In genomic region chr5:173020154-173020581, GRCh38 we compare ENCODE assay signal across 1 cellular context.
TF ChIP-seq lines count a peak whose summit lies in the region.

No MANE protein-coding gene starts in this region.

TF ChIP-seq in K562, 482 proteins besides CTCF, POLR2A, EP300 and RAD21 (continued from another document and continues in another):
- TF ChIP-seq STAT5A (IDR thresholded peaks at IDR 0.05; ENCODE audit: borderline replicate concordance, low read length) = peak; percentile 28; the same call in 1 of the 2 replicates
- TF ChIP-seq TCF3 (CRISPR knock-in tag; IDR thresholded peaks at IDR 0.05) = peak; percentile 38; the same call in 1 of the 2 replicates
- 0 out of 4 replicates have a peak, but pooled peaks of 1 of the 2 experiments have one; percentile 34 for TF ChIP-seq FOXK2 (conservative IDR thresholded peaks at IDR 0.05 in 1 of 2, IDR thresholded peaks at IDR 0.05 in 1 of 2; ENCODE audit: low read depth in 2 of 2)
- peak; percentile 77 for TF ChIP-seq CREB3L1 (IDR thresholded peaks at IDR 0.05; ENCODE audit: borderline replicate concordance, low read depth)
- no peak for TF ChIP-seq ZKSCAN8 (CRISPR knock-in tag; IDR thresholded peaks at IDR 0.05)
- 0 out of 4 replicates have a peak, but pooled peaks of 1 of the 2 experiments have one; percentile 25 for TF ChIP-seq TRIM24 (IDR thresholded peaks at IDR 0.05)
- TF ChIP-seq JUND (IDR thresholded peaks at IDR 0.05; ENCODE audit: borderline replicate concordance, low read depth, low read length) = 0 out of 2 replicates have a peak, but pooled peaks have one; percentile 24
- no peak; the same call in 2 of the 3 replicates for TF ChIP-seq JUND (tag; IDR thresholded peaks at IDR 0.05; ENCODE audit: borderline replicate concordance, low read depth, low read length)
- TF ChIP-seq ZNF766 (CRISPR knock-in tag; conservative IDR thresholded peaks at IDR 0.05) = peak; percentile 53; the same call in 1 of the 2 replicates
- 0 out of 2 replicates have a peak, but pooled peaks have one; percentile 27 for TF ChIP-seq CBFA2T2 (conservative IDR thresholded peaks at IDR 0.05)
- TF ChIP-seq KDM2B (CRISPR knock-in tag; IDR thresholded peaks at IDR 0.05) = no peak
- TF ChIP-seq CREM (IDR thresholded peaks at IDR 0.05; ENCODE audit: low read depth) = peak; percentile 45; the same call in 1 of the 2 replicates
- TF ChIP-seq ZBTB11 (CRISPR knock-in tag; IDR thresholded peaks at IDR 0.05) = no peak
- no peak for TF ChIP-seq TRIM28 (IDR thresholded peaks at IDR 0.05)
- TF ChIP-seq HDAC1 (IDR thresholded peaks at IDR 0.05) = peak in 1 of 2 experiments; percentile 54; a peak in 1 of 4 replicates
- peak; percentile 43; the same call in 1 of the 2 replicates for TF ChIP-seq TEAD4 (IDR thresholded peaks at IDR 0.05; ENCODE audit: low read length)
- no peak for TF ChIP-seq TEAD4 (CRISPR knock-in tag; IDR thresholded peaks at IDR 0.05; ENCODE audit: borderline replicate concordance)
- no peak for TF ChIP-seq ID3 (CRISPR knock-in tag; IDR thresholded peaks at IDR 0.05)
- TF ChIP-seq ID3 (tag; IDR thresholded peaks at IDR 0.05) = peak; percentile 84; the same call in 1 of the 2 replicates
- peak in 1 of 3 experiments; percentile 35 for TF ChIP-seq YY1 (IDR thresholded peaks at IDR 0.05; ENCODE audit: borderline replicate concordance in 1 of 3, control insufficient read depth in 1 of 3, extremely low read depth in 1 of 3, insufficient read depth in 3 of 3, insufficient read length in 1 of 3, insufficient replicate concordance in 2 of 3, low read depth in 1 of 3, low read length in 2 of 3)
- peak; percentile 25; the same call in 1 of the 2 replicates for TF ChIP-seq FOSL1 (tag; conservative IDR thresholded peaks at IDR 0.05)
- peak in 1 of 2 experiments; percentile 67; a peak in 1 of 4 replicates for TF ChIP-seq RCOR1 (IDR thresholded peaks at IDR 0.05; ENCODE audit: borderline replicate concordance in 1 of 2, low read depth in 2 of 2, low read length in 2 of 2)
- TF ChIP-seq ZNF592 (IDR thresholded peaks at IDR 0.05) = peak; percentile 92
- TF ChIP-seq E2F6 (IDR thresholded peaks at IDR 0.05; ENCODE audit: borderline replicate concordance in 1 of 2, extremely low read depth in 1 of 2, insufficient read depth in 1 of 2, insufficient read length in 1 of 2, low read depth in 1 of 2, low read length in 1 of 2, poor library complexity in 1 of 2, severe bottlenecking in 1 of 2) = peak; percentile 66 to 68
- TF ChIP-seq EP400 (IDR thresholded peaks at IDR 0.05) = peak; percentile 56; the same call in 1 of the 2 replicates
- peak; percentile 88 for TF ChIP-seq ESRRA (IDR thresholded peaks at IDR 0.05; ENCODE audit: borderline replicate concordance, low read depth)
- peak; percentile 78 for TF ChIP-seq NR2C1 (IDR thresholded peaks at IDR 0.05)
- peak; percentile 92 for TF ChIP-seq NR2C1 (tag; IDR thresholded peaks at IDR 0.05)
- TF ChIP-seq MYC (IDR thresholded peaks at IDR 0.05; ENCODE audit: low read depth, low read length) = peak; percentile 84
- TF ChIP-seq MYC (CRISPR knock-in tag; IDR thresholded peaks at IDR 0.05; ENCODE audit: borderline replicate concordance, low read depth) = no peak
- TF ChIP-seq ZNF197 (CRISPR knock-in tag; IDR thresholded peaks at IDR 0.05; ENCODE audit: low read depth) = 0 out of 2 replicates have a peak, but pooled peaks have one; percentile 36
- peak; percentile 69 for TF ChIP-seq CBFA2T3 (IDR thresholded peaks at IDR 0.05)
- TF ChIP-seq RAD51 (IDR thresholded peaks at IDR 0.05; ENCODE audit: borderline replicate concordance, low read depth) = 0 out of 2 replicates have a peak, but pooled peaks have one; percentile 9
- peak; percentile 54 for TF ChIP-seq ARID1B (IDR thresholded peaks at IDR 0.05)
- no peak for TF ChIP-seq ZNF232 (CRISPR knock-in tag; IDR thresholded peaks at IDR 0.05)
- TF ChIP-seq FOXP1 (CRISPR knock-in tag; IDR thresholded peaks at IDR 0.05) = peak; percentile 57; the same call in 1 of the 2 replicates
- no peak for TF ChIP-seq ETV5 (CRISPR knock-in tag; IDR thresholded peaks at IDR 0.05; ENCODE audit: low read depth)
- TF ChIP-seq DLX4 (CRISPR knock-in tag; IDR thresholded peaks at IDR 0.05) = no peak
- peak; percentile 54; the same call in 1 of the 2 replicates for TF ChIP-seq RNF2 (IDR thresholded peaks at IDR 0.05)
- TF ChIP-seq MAX (CRISPR knock-in tag; IDR thresholded peaks at IDR 0.05) = peak; percentile 58; the same call in 1 of the 2 replicates
- TF ChIP-seq CLOCK (CRISPR knock-in tag; IDR thresholded peaks at IDR 0.05; ENCODE audit: borderline replicate concordance) = no peak
- TF ChIP-seq NR2C2 (CRISPR knock-in tag; IDR thresholded peaks at IDR 0.05) = no peak
- peak; percentile 82 for TF ChIP-seq NR2C2 (tag; IDR thresholded peaks at IDR 0.05)
- TF ChIP-seq MNT (conservative IDR thresholded peaks at IDR 0.05) = peak; percentile 27 to 62; a peak in 1 of 4 replicates
- no peak for TF ChIP-seq KDM5B (IDR thresholded peaks at IDR 0.05; ENCODE audit: insufficient replicate concordance, low read depth, low read length)
